In the genomic region with DNA sequence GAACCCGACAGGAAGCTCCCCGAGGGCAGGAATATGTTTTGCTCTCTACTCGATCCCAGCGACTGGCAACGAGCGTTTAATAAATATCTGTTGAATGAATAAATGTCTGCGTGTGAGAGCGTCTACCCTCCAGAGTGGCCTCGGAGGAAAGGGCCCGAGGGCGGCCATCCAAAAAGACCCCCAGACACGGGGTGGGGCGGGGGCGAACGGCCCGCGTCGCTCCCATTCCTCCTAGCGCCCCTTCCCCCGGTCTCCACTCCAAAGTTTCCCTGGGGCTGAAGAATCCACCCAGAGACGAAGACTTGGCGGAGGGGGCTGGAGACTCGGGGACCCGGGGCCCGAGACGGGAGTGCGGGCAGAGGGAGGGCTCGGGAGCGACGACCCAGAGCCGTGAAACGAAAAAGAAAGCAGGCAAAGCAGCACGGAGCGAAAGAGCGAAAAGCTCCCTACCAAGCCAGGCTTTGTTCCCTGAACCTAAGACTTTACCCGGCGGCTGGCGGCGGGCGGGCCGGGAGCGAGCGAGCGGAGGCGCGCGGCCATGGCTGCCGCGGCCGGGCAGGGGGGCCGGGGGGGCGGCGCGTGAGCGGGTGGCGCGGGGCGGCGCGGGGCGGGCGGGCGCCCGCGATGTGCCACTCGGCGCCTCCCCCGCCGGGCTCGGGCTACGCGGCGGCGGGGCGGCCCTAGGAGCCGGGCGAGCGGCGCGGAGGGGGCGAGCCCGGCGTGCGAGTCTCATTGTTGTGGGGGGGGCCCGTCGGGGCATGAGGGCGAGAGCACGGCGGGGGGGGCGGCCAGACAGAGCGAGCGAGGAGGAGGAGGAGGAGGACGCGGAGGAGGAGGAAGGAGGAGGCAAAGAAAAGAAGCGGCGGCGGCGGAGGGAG, we compare ENCODE assay signal across 8 cellular contexts. TPM values are rescaled to one million over a fixed set of nuclear protein-coding genes. Genes with fewer than 3 reads are reported as not detected.
DNase-seq lines count a peak whose midpoint lies in the region; ATAC-seq and TF ChIP-seq lines count a peak whose summit lies in the region.

Gene MLLT6, plus strand, starts transcription at position 629 of the 878 bp plus-strand sequence. CDS start 360 bp downstream, outside the sequence.

- ATAC-seq in GM18502 (IDR thresholded peaks at IDR 0.05; ENCODE audit: poor library complexity, unreplicated experiment), result no peak

- no peaks in the 10 kb centered on the region for H3K27me3 ChIP-seq in mammary epithelial cell (ENCODE audit: insufficient read depth, low read length)

- in situ Hi-C loops in mammary epithelial cell (cut with MboI; ENCODE audit: low sequenced_read_pairs in 2 of 2), result no loop called here

- H3K9ac ChIP-seq in mammary epithelial cell (ENCODE audit: insufficient read depth, low read length), result peak within 1 kb of the TSS; percentile 72

- H3K4me1 ChIP-seq in mammary epithelial cell (ENCODE audit: insufficient read depth, low read length), result peaks cover 29% of the 10 kb centered on the region

- BruUV-seq in mammary epithelial cell (replicated peaks; lab: Mats Ljungman, UMichigan), result no TSS peak

- H2AFZ ChIP-seq in mammary epithelial cell (ENCODE audit: low read depth, low read length), result peak within 1 kb of the TSS; percentile 94

- H3K9me3 ChIP-seq in mammary epithelial cell (replicated peaks; ENCODE audit: insufficient read depth, low read length) (no peaks in the 10 kb centered on the region), iPS-18c (ENCODE audit: control insufficient read depth, insufficient read depth, low read length) (peaks cover 3% of the 10 kb centered on the region)

- dilution Hi-C loops in mammary epithelial cell (cut with HindIII; ENCODE audit: low sequenced_read_pairs), result loop anchor here (5.0 kb wide), 2 partner anchors 32 to 92 kb away; partner anchors contain the start of gene PIP4K2B

- no peaks in the 10 kb centered on the region for H3K36me3 ChIP-seq in mammary epithelial cell (ENCODE audit: insufficient read depth, low read length)

- TF ChIP-seq CTCF in WI38 (IDR thresholded peaks at IDR 0.05; ENCODE audit: low read depth, low read length) (no peak), mammary epithelial cell (conservative IDR thresholded peaks at IDR 0.05 in 1 of 2, IDR thresholded peaks at IDR 0.05 in 1 of 2; ENCODE audit: extremely low read depth in 1 of 2, insufficient read depth in 1 of 2, low read depth in 1 of 2, low read length in 2 of 2) (no peak)

- peak within 1 kb of the TSS; percentile 72 for H3K4me2 ChIP-seq in mammary epithelial cell (ENCODE audit: insufficient read depth, low read depth, low read length)

- CTCF ChIA-PET in mammary epithelial cell (lab: Charles Lee; ENCODE audit: low non-redundant PET), result no interaction called here

- peaks cover 20% of the 10 kb centered on the region for H3K79me2 ChIP-seq in mammary epithelial cell (ENCODE audit: insufficient read depth, low read length)

- intact Hi-C loops in mammary epithelial cell (cut with micrococcal nuclease), result no loop called here

- H3K27ac ChIP-seq in mammary epithelial cell (ENCODE audit: insufficient read depth, low read depth, low read length), result peak within 1 kb of the TSS; percentile 54

- 12% methylated on average over 16 of the region's 98 CpGs for WGBS in mammary epithelial cell (ENCODE audit: low coverage, missing lambda C conversion rate)

- DNase-seq in NCI-H524 (lab: John Stamatoyannopoulos, UW) (peak; percentile 52 to 79), NCI-H524 treated with DMSO at 0.1 percent for 48 hours (lab: John Stamatoyannopoulos, UW) (no peak), NCI-H2171 (lab: John Stamatoyannopoulos, UW) (peak; percentile 74), mammary epithelial cell (peak; percentile 69), skeletal muscle cell (ENCODE audit: low read depth) (no peak)

- H4K20me1 ChIP-seq in mammary epithelial cell (ENCODE audit: insufficient read depth, low read length), result no peaks in the 10 kb centered on the region

- H3K4me3 ChIP-seq in WI38 (ENCODE audit: low read depth, low read length) (peak within 1 kb of the TSS; percentile 81), mammary epithelial cell (replicated peaks in 1 of 3; ENCODE audit: insufficient read depth in 1 of 3, low read depth in 2 of 3, low read length in 3 of 3) (peak within 1 kb of the TSS; percentile 70 to 88 (median 71)), iPS-18c (ENCODE audit: insufficient read depth, low read depth, low read length) (peak within 1 kb of the TSS; percentile 49), skeletal muscle cell (ENCODE audit: low read depth, low read length) (peak within 1 kb of the TSS; percentile 90)

RNA-seq across cellular contexts. Expression of gene MLLT6, which starts in this region (rescaled TPM):
- 10 to 100 TPM; 30.3 to 51.0 TPM for total RNA-seq in mammary epithelial cell
- polyA plus RNA-seq in mammary epithelial cell, result 21.9 TPM
- 34.6 TPM for polyA minus RNA-seq in mammary epithelial cell

Comparison
In these comparisons a context has a peak if more than half of its experiments do, and no peak if none do; other contexts are left out.
1. DNase-seq: peak in NCI-H524 (2 of 2), NCI-H2171 (single experiment) and mammary epithelial cell (single experiment); none in NCI-H524 treated with DMSO at 0.1 percent for 48 hours (single experiment) and skeletal muscle cell (single experiment).
2. Peak in every context shown above with its lines, with median percentiles within 50 percentile points of each other: H3K4me3 ChIP-seq.